ENCODE assay signal across 8 cellular contexts in the genomic region with DNA sequence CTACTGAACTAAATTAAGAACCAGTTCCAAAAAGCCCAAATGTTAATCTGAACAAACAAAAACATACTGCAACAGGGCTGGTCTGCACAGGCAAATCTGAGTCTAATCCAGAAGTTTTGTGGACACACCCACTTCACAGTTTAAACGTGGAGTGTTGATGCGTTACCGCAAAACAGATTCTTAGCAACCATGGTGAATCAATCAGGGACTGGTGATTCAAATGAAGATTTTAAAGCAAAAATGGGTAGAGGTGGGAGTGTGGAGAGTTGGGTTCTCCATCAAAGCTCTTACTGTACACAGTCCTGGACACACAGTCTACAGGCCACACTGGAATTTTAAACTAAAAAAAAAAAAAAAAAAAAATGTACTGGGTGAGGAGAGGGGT. TPM values are rescaled to one million over a fixed set of nuclear protein-coding genes. Genes with fewer than 3 reads are reported as not detected.
A peak's percentile ranks its signal among the peaks of the same experiment; 100 is the strongest.
DNase-seq lines count a peak whose midpoint lies in the region; ATAC-seq, FAIRE-seq and TF ChIP-seq lines count a peak whose summit lies in the region.

No MANE protein-coding gene starts in this region.

- no peak overlapping the region for H2AFZ ChIP-seq in HepG2 (ENCODE audit: low read length)

- H3K27ac ChIP-seq in HUES6 (ENCODE audit: low read depth, low read length) (peak overlapping the region; percentile 13; the same call in 1 of the 2 replicates), HepG2 (ENCODE audit: extremely low read length, insufficient read depth, low read length) (peak overlapping the region; percentile 96), vagina (peak overlapping the region; percentile 62)

- peaks cover 46% of the 10 kb centered on the region; the same call in 1 of the 2 replicates for H3K36me3 ChIP-seq in HUES6 (ENCODE audit: control insufficient read depth, insufficient read depth, low read length)
- peaks cover under 1 to 12% of the 10 kb centered on the region in 2 experiments; a peak in 4 of 5 replicates for H3K36me3 ChIP-seq in HepG2 (replicated peaks in 1 of 2; ENCODE audit: control insufficient read depth in 1 of 2, insufficient read depth in 2 of 2, low read length in 2 of 2)
- H3K36me3 ChIP-seq in vagina = peaks cover 0 to 6% of the 10 kb centered on the region in 2 donors

- intact Hi-C loops in HepG2 (cut with micrococcal nuclease; ENCODE audit: unreplicated experiment) = loop anchor here (5.0 kb wide), 2 partner anchors 50 to 85 kb away; partner anchors contain the start of gene ICE2
- intact Hi-C loops in vagina (cut with DNase I) = no loop called here

- H3K4me2 ChIP-seq in HepG2 (ENCODE audit: low read depth, low read length) = peak overlapping the region; percentile 59

- H3K27me3 ChIP-seq in HUES6 (ENCODE audit: control insufficient read depth, insufficient read depth, low read length) = no peaks in the 10 kb centered on the region
- H3K27me3 ChIP-seq in HepG2 (ENCODE audit: control insufficient read depth in 1 of 2, insufficient read depth in 2 of 2, low read length in 2 of 2) = no peaks in the 10 kb centered on the region
- no peaks in the 10 kb centered on the region for H3K27me3 ChIP-seq in vagina

- CTCF ChIA-PET in HepG2 (lab: Yijun Ruan, JAX; ENCODE audit: low intra/inter-chr PET ratio, low total read pairs) = interaction anchor here (0.6 kb wide), 1 partner anchor 10 kb away, joined by 3 read pairs; no protein-coding TSS in a partner anchor

- H3K9me3 ChIP-seq in HUES6 (ENCODE audit: control insufficient read depth, insufficient read depth, low read depth, low read length) = no peaks in the 10 kb centered on the region
- H3K9me3 ChIP-seq in HepG2 (ENCODE audit: low read length) = no peaks in the 10 kb centered on the region
- no peaks in the 10 kb centered on the region for H3K9me3 ChIP-seq in vagina

- DNase-seq in AG09309 (ENCODE audit: low read depth) (no peak), astrocyte of the spinal cord (ENCODE audit: low read depth, low spot score) (peak; percentile 89), HepG2 (ENCODE audit: low spot score) (peak; percentile 77), vagina (ENCODE audit: extremely low spot score in 2 of 2) (peak in 1 of 2 donors; percentile 56), NCI-H2029 treated with DMSO at 0.1 percent for 48 hours (lab: John Stamatoyannopoulos, UW) (no peak)

- POLR2A ChIA-PET in HepG2 (lab: Yijun Ruan, JAX) = interaction anchor here (0.9 to 6.1 kb wide), 9 partner anchors 10 to 85 kb away, joined by 3 to 117 read pairs (median 4); no protein-coding TSS in a partner anchor

- H3K79me2 ChIP-seq in HepG2 (ENCODE audit: insufficient read depth, low read length) = peaks cover 75% of the 10 kb centered on the region

- WGBS in HepG2 (ENCODE audit: low lambda C conversion rate) = 11% methylated on average over 3 of the region's 3 CpGs

- TF ChIP-seq RAD21 in HepG2 (CRISPR knock-in tag; IDR thresholded peaks at IDR 0.05) = no peak

- TSS peak; percentile 40 for BruUV-seq in HepG2 (replicated peaks; lab: Mats Ljungman, UMichigan)

- ATAC-seq in HepG2 = peak; percentile 62
- ATAC-seq in GM18873 (IDR thresholded peaks at IDR 0.05; ENCODE audit: low FRiP score, unreplicated experiment) = no peak
- ATAC-seq in HG03025 (IDR thresholded peaks at IDR 0.05; ENCODE audit: low FRiP score, unreplicated experiment) = no peak

- no peaks in the 10 kb centered on the region for H4K20me1 ChIP-seq in HepG2 (ENCODE audit: insufficient read depth, low read length)

- no peak overlapping the region for H3K9ac ChIP-seq in HUES6 (ENCODE audit: low read length)
- peak overlapping the region; percentile 79 for H3K9ac ChIP-seq in HepG2 (ENCODE audit: insufficient read depth, low read depth, low read length)

- TF ChIP-seq CTCF in AG09309 (IDR thresholded peaks at IDR 0.05; ENCODE audit: control insufficient read depth, insufficient read depth, low read depth, low read length, missing control alignments) (no peak), astrocyte of the spinal cord (IDR thresholded peaks at IDR 0.05; ENCODE audit: low read depth, low read length) (no peak), HepG2 (CRISPR knock-in tag; IDR thresholded peaks at IDR 0.05) (no peak), vagina (IDR thresholded peaks at IDR 0.05) (no peak)

- in situ Hi-C loops in astrocyte of the spinal cord (cut with HindIII; ENCODE audit: low sequenced_read_pairs) (no loop called here), HepG2 (cut with HindIII; ENCODE audit: extremely low pct_ligation_motif_present, low pct_unique_long_range_greater_than_20kb) (no loop called here)

- no peak for TF ChIP-seq POLR2A in HepG2 (IDR thresholded peaks at IDR 0.05; ENCODE audit: insufficient read depth in 1 of 2, low read depth in 2 of 2, low read length in 2 of 2)
- TF ChIP-seq POLR2A in vagina (IDR thresholded peaks at IDR 0.05) = no peak

- no peak for FAIRE-seq in HepG2 (lab: Jason Lieb, UNC)

- TF ChIP-seq EP300 in HepG2 (IDR thresholded peaks at IDR 0.05; ENCODE audit: low read depth in 2 of 2, low read length in 2 of 2) = no peak
- no peak for TF ChIP-seq EP300 in HepG2 (CRISPR knock-in tag; IDR thresholded peaks at IDR 0.05; ENCODE audit: borderline replicate concordance)

- H3K4me1 ChIP-seq in HUES6 (ENCODE audit: control insufficient read depth, insufficient read depth, low read length) (peaks cover 73% of the 10 kb centered on the region), HepG2 (ENCODE audit: insufficient read depth, low read length) (peaks cover 92% of the 10 kb centered on the region), vagina (peaks cover 91% of the 10 kb centered on the region)

- H3K4me3 ChIP-seq in AG09309 (ENCODE audit: control insufficient read depth, low read depth, low read length) (peak overlapping the region; percentile 18), HUES6 (ENCODE audit: low read depth, low read length) (no peak overlapping the region; the same call in 1 of the 2 replicates), astrocyte of the spinal cord (ENCODE audit: low read depth, low read length) (peak overlapping the region; percentile 91), HepG2 (replicated peaks in 1 of 3; ENCODE audit: insufficient read depth in 1 of 3, low read depth in 2 of 3, low read length in 3 of 3) (peak overlapping the region in 1 of 3 experiments; percentile 15; a peak in 1 of 6 replicates), vagina (peak overlapping the region in 1 of 2 donors; percentile 17)

TF ChIP-seq in HepG2, 621 proteins besides CTCF, POLR2A, EP300 and RAD21 (continues in another document):
- TF ChIP-seq, protein P1, sequence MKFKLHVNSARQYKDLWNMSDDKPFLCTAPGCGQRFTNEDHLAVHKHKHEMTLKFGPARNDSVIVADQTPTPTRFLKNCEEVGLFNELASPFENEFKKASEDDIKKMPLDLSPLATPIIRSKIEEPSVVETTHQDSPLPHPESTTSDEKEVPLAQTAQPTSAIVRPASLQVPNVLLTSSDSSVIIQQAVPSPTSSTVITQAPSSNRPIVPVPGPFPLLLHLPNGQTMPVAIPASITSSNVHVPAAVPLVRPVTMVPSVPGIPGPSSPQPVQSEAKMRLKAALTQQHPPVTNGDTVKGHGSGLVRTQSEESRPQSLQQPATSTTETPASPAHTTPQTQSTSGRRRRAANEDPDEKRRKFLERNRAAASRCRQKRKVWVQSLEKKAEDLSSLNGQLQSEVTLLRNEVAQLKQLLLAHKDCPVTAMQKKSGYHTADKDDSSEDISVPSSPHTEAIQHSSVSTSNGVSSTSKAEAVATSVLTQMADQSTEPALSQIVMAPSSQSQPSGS (CRISPR knock-in tag; IDR thresholded peaks at IDR 0.05) = no peak
- no peak for TF ChIP-seq FOXA1 (IDR thresholded peaks at IDR 0.05)
- TF ChIP-seq FOXA1 (CRISPR knock-in tag; IDR thresholded peaks at IDR 0.05) = no peak
- TF ChIP-seq YEATS4 (CRISPR knock-in tag; IDR thresholded peaks at IDR 0.05; ENCODE audit: borderline replicate concordance) = 0 out of 2 replicates have a peak, but pooled peaks have one; percentile 2
- no peak for TF ChIP-seq ZNF343 (CRISPR knock-in tag; IDR thresholded peaks at IDR 0.05)
- TF ChIP-seq JARID2 (CRISPR knock-in tag; IDR thresholded peaks at IDR 0.05; ENCODE audit: insufficient replicate concordance) = no peak
- TF ChIP-seq NONO (IDR thresholded peaks at IDR 0.05) = no peak
- no peak for TF ChIP-seq NONO (CRISPR knock-in tag; conservative IDR thresholded peaks at IDR 0.05)
- 0 out of 2 replicates have a peak, but pooled peaks have one; percentile 11 for TF ChIP-seq KLF9 (CRISPR knock-in tag; IDR thresholded peaks at IDR 0.05; ENCODE audit: low read depth)
- no peak for TF ChIP-seq ZFP36L1 (CRISPR knock-in tag; IDR thresholded peaks at IDR 0.05)

RNA-seq across cellular contexts. Expression of gene ANXA2, which starts 5.2 kb away (rescaled TPM):
- total RNA-seq in HepG2 (2016; rRNA removed; fragmentation: Illumina TruSeq; extraction: Trizol) = 196 and 233 TPM in 2 replicates
- total RNA-seq in HepG2 (2016; cell fraction: cytosol; rRNA removed; fragmentation: Illumina TruSeq; extraction: Trizol; ENCODE audit: low read depth) = 267 and 332 TPM in 2 replicates
- 199 and 222 TPM in 2 replicates for total RNA-seq in HepG2 (2016; cell fraction: insoluble cytoplasmic fraction; rRNA removed; fragmentation: Illumina TruSeq; extraction: Trizol)
- 458 TPM in 2 replicates for total RNA-seq in HepG2 (2016; cell fraction: membrane; rRNA removed; fragmentation: Illumina TruSeq; extraction: Trizol)
- 71.2 and 77.0 TPM in 2 replicates for total RNA-seq in HepG2 (2016; cell fraction: nucleus; rRNA removed; fragmentation: Illumina TruSeq; extraction: Trizol)
- polyA plus RNA-seq in HepG2 (2011; rRNA removed) = 530 and 613 TPM in 2 replicates
- polyA plus RNA-seq in HepG2 (2011; cell fraction: cytosol; rRNA removed) = 1,111 and 1,129 TPM in 2 replicates
- 334 and 382 TPM in 2 replicates for polyA plus RNA-seq in HepG2 (2011; cell fraction: nucleus; rRNA removed)
- 408 and 609 TPM in 2 replicates for polyA plus RNA-seq in HepG2 (2012)
- polyA plus RNA-seq in HepG2 (2016; cell fraction: cytosol; fragmentation: Illumina TruSeq; extraction: Trizol; ENCODE audit: low read depth) = 359 and 376 TPM in 2 replicates
- polyA plus RNA-seq in HepG2 (2016; cell fraction: insoluble cytoplasmic fraction; fragmentation: Illumina TruSeq; extraction: Trizol; ENCODE audit: low read depth) = 206 and 224 TPM in 2 replicates
- 410 and 414 TPM in 2 replicates for polyA plus RNA-seq in HepG2 (2016; cell fraction: membrane; fragmentation: Illumina TruSeq; extraction: Trizol; ENCODE audit: low read depth)
- polyA plus RNA-seq in HepG2 (2016; cell fraction: nucleus; fragmentation: Illumina TruSeq; extraction: Trizol; ENCODE audit: insufficient read depth, low read depth) = 104 and 114 TPM in 2 replicates
- polyA minus RNA-seq in HepG2 (2011; rRNA and poly(A)+ RNA removed; ENCODE audit: low replicate concordance) = 575 and 2,115 TPM in 2 replicates
- 200 and 206 TPM in 2 replicates for polyA minus RNA-seq in HepG2 (2011; cell fraction: cytosol; rRNA and poly(A)+ RNA removed)
- 181 and 211 TPM in 2 replicates for polyA minus RNA-seq in HepG2 (2011; cell fraction: nucleus; rRNA and poly(A)+ RNA removed)
- total RNA-seq in vagina = 1,230 TPM

Comparison
In these comparisons a context has a peak if more than half of its experiments do, and no peak if none do; other contexts are left out.
1. DNase-seq: peak in astrocyte of the spinal cord (single experiment) and HepG2 (single experiment); none in AG09309 (single experiment) and NCI-H2029 treated with DMSO at 0.1 percent for 48 hours (single experiment).
2. H3K27ac ChIP-seq: peak in every context shown above with its lines; median percentile 96 in HepG2; 62 in vagina; 13 in HUES6.